ENCODE assay signal across 15 cellular contexts in genomic region chr11:84634309-84634708, GRCh38.
DNase-seq lines count a peak whose midpoint lies in the region; ATAC-seq and TF ChIP-seq lines count a peak whose summit lies in the region.
"Had no signal": no experiment of that assay in that cellular context is flagged by ENCODE, and none has a peak within 500 bp of the region (broad histone marks: within the 10 kb centered on the region; RNA-seq: fewer than 3 reads in every experiment).

No MANE protein-coding gene starts in this region.

- DNase-seq in DMS53 treated with DMSO at 0.1 percent for 48 hours (lab: John Stamatoyannopoulos, UW; ENCODE audit: unreplicated experiment) (peak; percentile 61), MM.1S (no peak), neuronal stem cell (ENCODE audit: low spot score) (no peak), NCI-H510A treated with DMSO at 0.1 percent for 48 hours (lab: John Stamatoyannopoulos, UW) (no peak), UCSD-AML1 (lab: John Stamatoyannopoulos, UW; ENCODE audit: unreplicated experiment) (no peak)
- DNase-seq in activated CD8-positive, alpha-beta memory T cell treated with anti-CD3 and anti-CD28 coated beads, Interleukin-2, amount 10 ng/mL, durations not matched to agents 7 days and 5 days, result no peak
- DNase-seq: BE2C; CD4-positive, alpha-beta memory T cell; DND-41; GDM1; HCEC 1CT; HFFc6 had no signal

- no peak overlapping the region for H3K27ac Mint-ChIP-seq in activated CD8-positive, alpha-beta memory T cell treated with anti-CD3 and anti-CD28 coated beads, Interleukin-2, amount 10 ng/mL, durations not matched to agents 7 days and 5 days
- H3K27ac Mint-ChIP-seq: CD4-positive, alpha-beta memory T cell; HFFc6 had no signal

- H3K9ac ChIP-seq in MM.1S (ENCODE audit: low read length), result no peak overlapping the region
- no peak overlapping the region for H3K9ac ChIP-seq in endocrine pancreas (ENCODE audit: control insufficient read depth, insufficient read depth, low read length)
- H3K9ac ChIP-seq in neuronal stem cell (ENCODE audit: low read depth, low read length, poor library complexity), result no peak overlapping the region

- H3K9me3 Mint-ChIP-seq in activated CD8-positive, alpha-beta memory T cell treated with anti-CD3 and anti-CD28 coated beads, Interleukin-2, amount 10 ng/mL, durations not matched to agents 7 days and 5 days (ENCODE audit: low read depth), result peaks cover 6% of the 10 kb centered on the region
- H3K9me3 Mint-ChIP-seq: IgD-negative memory B cell had no signal

- no peak overlapping the region for H3K14ac ChIP-seq in neuronal stem cell (ENCODE audit: low read length)

- H3K4me1 ChIP-seq in MM.1S (ENCODE audit: low read length) (no peaks in the 10 kb centered on the region), endocrine pancreas (ENCODE audit: control insufficient read depth, insufficient read depth, low read length) (peaks cover 18% of the 10 kb centered on the region), neuronal stem cell (ENCODE audit: control insufficient read depth in 2 of 2, insufficient read depth in 1 of 2, low read depth in 1 of 2, low read length in 2 of 2) (no peaks in the 10 kb centered on the region)
- H3K4me1 ChIP-seq: BE2C had no signal

- H4K8ac ChIP-seq in neuronal stem cell (ENCODE audit: low read depth, low read length), result no peak overlapping the region

- no peak overlapping the region for H2BK120ac ChIP-seq in neuronal stem cell (ENCODE audit: low read depth, low read length)

- H3K79me1 ChIP-seq in neuronal stem cell (ENCODE audit: low read depth, low read length), result no peaks in the 10 kb centered on the region

- H3K27ac ChIP-seq in MM.1S (ENCODE audit: low read length), result no peak overlapping the region
- H3K27ac ChIP-seq in neuronal stem cell (replicated peaks; ENCODE audit: low read length), result no peak overlapping the region
- H3K27ac ChIP-seq: C4-2B had no signal

- H3K79me2 ChIP-seq in MM.1S (ENCODE audit: low read length), result no peaks in the 10 kb centered on the region

- H3K27me3 Mint-ChIP-seq in activated CD8-positive, alpha-beta memory T cell treated with anti-CD3 and anti-CD28 coated beads, Interleukin-2, amount 10 ng/mL, durations not matched to agents 7 days and 5 days, result no peaks in the 10 kb centered on the region
- H3K27me3 Mint-ChIP-seq: CD4-positive, alpha-beta memory T cell; IgD-negative memory B cell had no signal

- H2AFZ ChIP-seq in MM.1S (ENCODE audit: low read length) (peak overlapping the region; percentile 32; the same call in 1 of the 2 replicates), neuronal stem cell (ENCODE audit: low read length) (peak overlapping the region; percentile 9)

- H3K36me3 Mint-ChIP-seq in activated CD8-positive, alpha-beta memory T cell treated with anti-CD3 and anti-CD28 coated beads, Interleukin-2, amount 10 ng/mL, durations not matched to agents 7 days and 5 days, result no peaks in the 10 kb centered on the region
- H3K36me3 Mint-ChIP-seq: CD4-positive, alpha-beta memory T cell; IgD-negative memory B cell had no signal

- ATAC-seq in activated CD8-positive, alpha-beta memory T cell treated with anti-CD3 and anti-CD28 coated beads, Interleukin-2, amount 10 ng/mL, durations not matched to agents 7 days and 5 days, result no peak

- H3K4ac ChIP-seq in neuronal stem cell (ENCODE audit: low read length), result no peak overlapping the region

- CTCF ChIA-PET in activated CD8-positive, alpha-beta memory T cell treated with anti-CD3 and anti-CD28 coated beads, Interleukin-2, amount 10 ng/mL, durations not matched to agents 7 days and 5 days (lab: Charles Lee), result no interaction called here

- H3K36me3 ChIP-seq in MM.1S (replicated peaks; ENCODE audit: insufficient read depth, low read length) (no peaks in the 10 kb centered on the region), endocrine pancreas (ENCODE audit: control insufficient read depth, insufficient read depth, low read length) (no peaks in the 10 kb centered on the region), neuronal stem cell (replicated peaks in 1 of 2; ENCODE audit: control insufficient read depth in 2 of 2, insufficient read depth in 2 of 2, low read length in 2 of 2) (no peaks in the 10 kb centered on the region)
- H3K36me3 ChIP-seq: BE2C had no signal

- H2AK5ac ChIP-seq in neuronal stem cell (ENCODE audit: low read depth, low read length), result no peak overlapping the region

- no peak overlapping the region for H2BK5ac ChIP-seq in neuronal stem cell (ENCODE audit: low read length)

- no peak overlapping the region for H4K91ac ChIP-seq in neuronal stem cell (ENCODE audit: low read depth, low read length, poor library complexity)

- no peak overlapping the region for H3K23ac ChIP-seq in neuronal stem cell (ENCODE audit: low read depth, low read length, poor library complexity)

- H3K9me2 ChIP-seq in MM.1S (replicated peaks; ENCODE audit: insufficient read depth, low read length), result no peaks in the 10 kb centered on the region

- H2BK12ac ChIP-seq in neuronal stem cell (ENCODE audit: low read length), result no peak overlapping the region

- H3K27me3 ChIP-seq in MM.1S (replicated peaks; ENCODE audit: insufficient read depth, low read length) (no peaks in the 10 kb centered on the region), endocrine pancreas (ENCODE audit: control insufficient read depth, insufficient read depth, low read length) (no peaks in the 10 kb centered on the region), neuronal stem cell (ENCODE audit: control insufficient read depth in 3 of 3, insufficient read depth in 3 of 3, low read depth in 1 of 3, low read length in 3 of 3) (no peaks in the 10 kb centered on the region)

- H3F3A ChIP-seq in MM.1S (ENCODE audit: insufficient read depth, low read length), result no peaks in the 10 kb centered on the region

- H3K4me3 ChIP-seq in MM.1S (ENCODE audit: low read length), result no peak overlapping the region
- peak overlapping the region; percentile 43 for H3K4me3 ChIP-seq in endocrine pancreas (ENCODE audit: control insufficient read depth, insufficient read depth, low read length)
- H3K4me3 ChIP-seq in neuronal stem cell (ENCODE audit: low read length in 2 of 2), result no peak overlapping the region

- no peak overlapping the region for H3K18ac ChIP-seq in neuronal stem cell (ENCODE audit: low read length)

- H4K20me1 ChIP-seq in MM.1S (ENCODE audit: insufficient read depth, low read length), result no peaks in the 10 kb centered on the region

- H3K4me1 Mint-ChIP-seq in activated CD8-positive, alpha-beta memory T cell treated with anti-CD3 and anti-CD28 coated beads, Interleukin-2, amount 10 ng/mL, durations not matched to agents 7 days and 5 days, result no peaks in the 10 kb centered on the region
- H3K4me1 Mint-ChIP-seq: CD4-positive, alpha-beta memory T cell had no signal

- no peaks in the 10 kb centered on the region for H3K9me3 ChIP-seq in MM.1S (replicated peaks; ENCODE audit: insufficient read depth, low read length)
- no peaks in the 10 kb centered on the region for H3K9me3 ChIP-seq in endocrine pancreas (ENCODE audit: control insufficient read depth, low read length)
- H3K9me3 ChIP-seq in neuronal stem cell (replicated peaks in 1 of 2; ENCODE audit: control insufficient read depth in 2 of 2, insufficient read depth in 1 of 2, low read depth in 1 of 2, low read length in 2 of 2), result no peaks in the 10 kb centered on the region
- H3K9me3 ChIP-seq: BE2C had no signal

- H3K4me3 Mint-ChIP-seq in activated CD8-positive, alpha-beta memory T cell treated with anti-CD3 and anti-CD28 coated beads, Interleukin-2, amount 10 ng/mL, durations not matched to agents 7 days and 5 days, result no peak overlapping the region
- H3K4me3 Mint-ChIP-seq: CD4-positive, alpha-beta memory T cell; HFFc6; IgD-negative memory B cell had no signal

- H2BK15ac ChIP-seq in neuronal stem cell (ENCODE audit: low read length), result no peak overlapping the region

- whole genome bisulfite sequencing in neuronal stem cell (ENCODE audit: extremely low coverage in 2 of 2, insufficient read length in 2 of 2, insufficient replicate concordance in 1 of 2), 2 donors, result no CpG with 5 or more reads among the region's 2 CpGs

- TF ChIP-seq CTCF in MM.1S (IDR thresholded peaks at IDR 0.05; ENCODE audit: low read length), result no peak

- H3K4me2 ChIP-seq in MM.1S (ENCODE audit: low read depth, low read length) (peak overlapping the region; percentile 32; the same call in 1 of the 2 replicates), neuronal stem cell (ENCODE audit: insufficient read depth, low read length, poor library complexity, severe bottlenecking) (no peak overlapping the region)
